In genomic region chr10:102418612-102419560, GRCh38 we compare ENCODE assay signal across 8 cellular contexts. TPM values are rescaled to one million over a fixed set of nuclear protein-coding genes. Genes with fewer than 3 reads are reported as not detected.
A peak's percentile ranks its signal among the peaks of the same experiment; 100 is the strongest.
DNase-seq lines count a peak whose midpoint lies in the region; FAIRE-seq and TF ChIP-seq lines count a peak whose summit lies in the region.

TSS of gene PSD (minus strand) at chr10:102418785. CDS start at chr10:102417038, 1,747 bp downstream.

- peaks cover 7% of the 10 kb centered on the region for H3K36me3 ChIP-seq in bronchial epithelial cell (ENCODE audit: control insufficient read depth, insufficient read depth, low read length)
- peaks cover under 1 to 7% of the 10 kb centered on the region in 2 donors for H3K36me3 ChIP-seq in mucosa of rectum (ENCODE audit: control insufficient read depth in 2 of 2, insufficient read depth in 2 of 2, low read length in 2 of 2)

- H3K27me3 ChIP-seq in bronchial epithelial cell (ENCODE audit: control insufficient read depth, insufficient read depth, low read length) (peaks cover 4% of the 10 kb centered on the region), mucosa of rectum (ENCODE audit: control insufficient read depth in 2 of 2, insufficient read depth in 2 of 2, low read length in 2 of 2) (peaks cover 12 to 15% of the 10 kb centered on the region in 2 donors)

- peak within 1 kb of the TSS; percentile 89 for H3K4me3 ChIP-seq in bronchial epithelial cell (ENCODE audit: low read depth, low read length)
- peak within 1 kb of the TSS; percentile 92 to 98 for H3K4me3 ChIP-seq in mucosa of rectum (ENCODE audit: low read length in 2 of 2)
- H3K4me3 ChIP-seq in lower leg skin (ENCODE audit: low read depth, poor library complexity, severe bottlenecking) = no peak within 1 kb of the TSS

- no peak for FAIRE-seq in bronchial epithelial cell (lab: Jason Lieb, UNC)

- no peak within 1 kb of the TSS for H3K27ac ChIP-seq in mucosa of rectum (ENCODE audit: low read depth in 2 of 2, low read length in 2 of 2)

- H3K9me3 ChIP-seq in mucosa of rectum (ENCODE audit: control insufficient read depth in 2 of 2, low read length in 2 of 2) = no peaks in the 10 kb centered on the region

- TF ChIP-seq CTCF in bronchial epithelial cell (IDR thresholded peaks at IDR 0.05; ENCODE audit: insufficient read depth, low read length, severe bottlenecking) (no peak), lower leg skin (IDR thresholded peaks at IDR 0.05) (no peak)

- H3K4me1 ChIP-seq in mucosa of rectum (ENCODE audit: control insufficient read depth in 2 of 2, insufficient read depth in 2 of 2, low read length in 2 of 2) = peaks cover 29 to 33% of the 10 kb centered on the region in 2 donors

- no peak for TF ChIP-seq POLR2A in erythroblast (IDR thresholded peaks at IDR 0.05; ENCODE audit: low read length)
- TF ChIP-seq POLR2A in lower leg skin (IDR thresholded peaks at IDR 0.05) = no peak

- H3K9ac ChIP-seq in mucosa of rectum (ENCODE audit: low read depth in 1 of 2, low read length in 2 of 2) = no peak within 1 kb of the TSS

- 2 to 3% methylated on average over 45 to 49 of the region's 54 CpGs for WGBS in lower leg skin, 2 donors

- DNase-seq in NCI-H1417 (lab: John Stamatoyannopoulos, UW) (peak; percentile 60 to 89 (median 88)), NCI-H1417 treated with DMSO at 0.1 percent for 48 hours (lab: John Stamatoyannopoulos, UW) (no peak), NCI-H446 (lab: John Stamatoyannopoulos, UW) (peak; percentile 58 to 70), bronchial epithelial cell (ENCODE audit: low read depth) (no peak), GF-D8 (lab: John Stamatoyannopoulos, UW) (no peak), erythroblast (lab: John Stamatoyannopoulos, UW) (no peak), lower leg skin (ENCODE audit: low spot score in 2 of 2) (no peak)

- intact Hi-C loops in lower leg skin (cut with DNase I; ENCODE audit: low total_unique reads) = no loop called here

RNA-seq across cellular contexts. Expression of gene PSD, which starts in this region (rescaled TPM):
- total RNA-seq in bronchial epithelial cell = under 0.01 and 0.51 TPM in 2 replicates
- 1 to 10 TPM in 3 of 4 donors, under 1 TPM in 1; 0.56 to 4.5 (median 2.1) TPM for total RNA-seq in lower leg skin

Comparison
In these comparisons a context has a peak if more than half of its experiments do, and no peak if none do; other contexts are left out.
1. DNase-seq: peak in NCI-H1417 (3 of 3) and NCI-H446 (2 of 2); none in NCI-H1417 treated with DMSO at 0.1 percent for 48 hours (single experiment), bronchial epithelial cell (single experiment), GF-D8 (single experiment), erythroblast (0 of 2) and lower leg skin (0 of 2).